In the genomic region with DNA sequence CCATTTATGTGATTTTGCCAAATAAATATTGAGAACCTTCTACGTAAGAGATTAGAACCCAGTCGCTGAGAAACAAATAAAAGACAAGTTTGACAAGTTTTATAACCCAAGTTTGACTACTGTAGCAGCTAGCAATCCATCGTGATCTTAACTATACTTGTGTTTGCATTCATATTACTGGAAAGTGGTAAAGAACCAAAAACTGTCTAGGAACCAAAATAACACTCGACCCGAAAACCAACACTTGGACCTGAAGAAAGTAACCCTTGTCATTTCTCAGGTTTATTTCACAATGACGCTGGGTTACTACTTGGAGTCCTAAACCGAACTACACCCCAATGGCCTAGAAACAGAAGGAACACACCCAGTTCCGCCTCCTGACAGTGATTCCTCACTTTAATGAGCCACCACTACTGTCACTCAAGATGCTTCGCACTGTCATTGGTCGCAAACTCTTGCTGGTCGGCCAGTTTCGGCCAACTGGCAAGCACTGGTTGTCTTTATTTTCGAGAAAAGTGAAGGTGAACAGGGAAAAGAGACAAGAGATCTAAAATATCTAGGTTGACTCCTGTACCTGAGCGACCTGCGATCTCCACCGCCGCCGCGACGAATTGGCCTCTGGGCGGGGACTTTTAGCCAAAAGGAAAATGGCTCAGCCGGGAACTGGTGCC, we compare ENCODE assay signal across 8 cellular contexts. TPM values are rescaled to one million over a fixed set of nuclear protein-coding genes. Genes with fewer than 3 reads are reported as not detected.
DNase-seq lines count a peak whose midpoint lies in the region; ATAC-seq and TF ChIP-seq lines count a peak whose summit lies in the region.

No MANE protein-coding gene starts in this region.

- peak; percentile 98 for ATAC-seq in GM18499 (IDR thresholded peaks at IDR 0.05; ENCODE audit: insufficient read depth, unreplicated experiment)
- peak; percentile 98 for ATAC-seq in HG02970 (IDR thresholded peaks at IDR 0.05; ENCODE audit: low FRiP score, unreplicated experiment)
- ATAC-seq in left ventricle myocardium superior, result peak; percentile 99

- H3K4me1 Mint-ChIP-seq in T-helper 2 cell treated with Interferon-gamma antibody and Interleukin-4, amounts not matched to agents 5 μg/mL and 100 μg/mL, for 36 hours (ENCODE audit: low read depth), result peaks cover 47% of the 10 kb centered on the region
- peaks cover 20% of the 10 kb centered on the region for H3K4me1 Mint-ChIP-seq in progenitor cell of endocrine pancreas (ENCODE audit: low read depth)

- no peaks in the 10 kb centered on the region for H3K27me3 Mint-ChIP-seq in T-helper 2 cell treated with Interferon-gamma antibody and Interleukin-4, amounts not matched to agents 5 μg/mL and 100 μg/mL, for 36 hours (ENCODE audit: low read depth)
- H3K27me3 Mint-ChIP-seq in progenitor cell of endocrine pancreas, result no peaks in the 10 kb centered on the region

- H3K4me3 Mint-ChIP-seq in T-helper 2 cell treated with Interferon-gamma antibody and Interleukin-4, amounts not matched to agents 5 μg/mL and 100 μg/mL, for 36 hours, result peak overlapping the region; percentile 99
- H3K4me3 Mint-ChIP-seq in progenitor cell of endocrine pancreas (ENCODE audit: low read depth), result peak overlapping the region; percentile 97

- peaks cover 27% of the 10 kb centered on the region for H3K36me3 Mint-ChIP-seq in T-helper 2 cell treated with Interferon-gamma antibody and Interleukin-4, amounts not matched to agents 5 μg/mL and 100 μg/mL, for 36 hours (ENCODE audit: low read depth)
- peaks cover 7% of the 10 kb centered on the region for H3K36me3 Mint-ChIP-seq in progenitor cell of endocrine pancreas (ENCODE audit: insufficient read depth)

- no peak for TF ChIP-seq CTCF in progenitor cell of endocrine pancreas (IDR thresholded peaks at IDR 0.05; ENCODE audit: unreplicated experiment)

- H3K27ac Mint-ChIP-seq in T-helper 2 cell treated with Interferon-gamma antibody and Interleukin-4, amounts not matched to agents 5 μg/mL and 100 μg/mL, for 36 hours, result peak overlapping the region; percentile 99
- peak overlapping the region; percentile 100 for H3K27ac Mint-ChIP-seq in progenitor cell of endocrine pancreas

- peaks cover 7% of the 10 kb centered on the region for H3K9me3 Mint-ChIP-seq in T-helper 2 cell treated with Interferon-gamma antibody and Interleukin-4, amounts not matched to agents 5 μg/mL and 100 μg/mL, for 36 hours
- peaks cover 6% of the 10 kb centered on the region for H3K9me3 Mint-ChIP-seq in progenitor cell of endocrine pancreas (ENCODE audit: low read depth)

- DNase-seq in NCI-H187 treated with DMSO at 0.1 percent for 48 hours (lab: John Stamatoyannopoulos, UW) (peak; percentile 70), anterior cingulate cortex (lab: John Stamatoyannopoulos, UW) (peak in 57 of 58 donors; percentile 32 to 96 (median 84)), left ventricle myocardium superior (peak; percentile 75), progenitor cell of endocrine pancreas (ENCODE audit: low spot score, unreplicated experiment) (no peak), ureter (ENCODE audit: low spot score) (peak; percentile 88)
- peak; percentile 82 for DNase-seq in T-helper 2 cell treated with Interferon-gamma antibody and Interleukin-4, amounts not matched to agents 5 μg/mL and 100 μg/mL, for 36 hours (ENCODE audit: low spot score)

- intact Hi-C loops in left ventricle myocardium superior (cut with micrococcal nuclease), result no loop called here

RNA-seq across cellular contexts. Expression of a gene that starts 0.5 kb away (rescaled TPM):
- total RNA-seq in left ventricle myocardium superior (27.0 TPM), progenitor cell of endocrine pancreas (10.0 and 12.8 TPM in 2 replicates), ureter (28.3 TPM)

RNA-seq across cellular contexts. Expression of a gene that starts 0.7 kb away (rescaled TPM):
- total RNA-seq in left ventricle myocardium superior, result 12.3 TPM
- 15.8 and 16.1 TPM in 2 replicates for total RNA-seq in progenitor cell of endocrine pancreas
- 18.3 TPM for total RNA-seq in ureter
